33 cellular contexts compared by ENCODE assay signal in genomic region chr1:248699099-248699498, GRCh38. TPM values are rescaled to one million over a fixed set of nuclear protein-coding genes. Genes with fewer than 3 reads are reported as not detected.
"Had no signal": no experiment of that assay in that cellular context is flagged by ENCODE, and none has a peak within 500 bp of the region (broad histone marks: within the 10 kb centered on the region; RNA-seq: fewer than 3 reads in every experiment).

No MANE protein-coding gene starts in this region.

- H3K27ac ChIP-seq: colonic mucosa, epithelial cell of prostate, esophagus squamous epithelium, gastrocnemius medialis, heart right ventricle, left lung, lower lobe of right lung had no signal

- FAIRE-seq: endometrium, islet of Langerhans, keratinocyte had no signal

- H3K4me3 ChIP-seq: colonic mucosa, esophagus squamous epithelium, gastrocnemius medialis, heart right ventricle, left lung, lower lobe of right lung had no signal

- H3K36me3 ChIP-seq: colonic mucosa, esophagus squamous epithelium, gastrocnemius medialis, heart right ventricle, left lung, lower lobe of right lung had no signal

- H3K9me3 ChIP-seq: colonic mucosa, esophagus squamous epithelium, gastrocnemius medialis, heart right ventricle, left lung, lower lobe of right lung had no signal

- H3K4me1 ChIP-seq: colonic mucosa, esophagus squamous epithelium, gastrocnemius medialis had no signal

- DNase-seq: colonic mucosa; cortex of kidney; effector CD8-positive, alpha-beta T cell; effector memory CD8-positive, alpha-beta T cell; endodermal cell; erythroblast; esophagus squamous epithelium; foreskin fibroblast; foreskin melanocyte; gastrocnemius medialis; glutamatergic neuron; head of caudate nucleus; heart right ventricle; hippocampal formation; left cardiac atrium; left lung; left ventricle myocardium superior; lower lobe of right lung; mesenchymal stem cell; midbrain had no signal

- H3K27me3 ChIP-seq: colonic mucosa, esophagus squamous epithelium, gastrocnemius medialis, left lung had no signal

- ATAC-seq: effector memory CD8-positive, alpha-beta T cell; esophagus mucosa; gastrocnemius medialis; heart right ventricle; left cardiac atrium; left lung; left ventricle myocardium superior; lower lobe of right lung had no signal

RNA-seq across cellular contexts. Expression of gene OR14I1, which starts 3.5 kb away (rescaled TPM):
- total RNA-seq: colonic mucosa, dermis microvascular lymphatic vessel endothelial cell, endodermal cell, esophagus mucosa, esophagus squamous epithelium, gastrocnemius medialis, glomerular endothelial cell, heart right ventricle, kidney epithelial cell, left cardiac atrium, left lung, left ventricle myocardium superior, lower leg skin, lower lobe of right lung, lung microvascular endothelial cell, mesenteric fat pad, mononuclear cell, mucosa of gallbladder had no signal
- polyA plus RNA-seq: heart right ventricle, keratinocyte had no signal

RNA-seq across cellular contexts. Expression of gene OR2T27, which starts 43.8 kb away (rescaled TPM):
- total RNA-seq: colonic mucosa, dermis microvascular lymphatic vessel endothelial cell, endodermal cell, esophagus mucosa, esophagus squamous epithelium, gastrocnemius medialis, glomerular endothelial cell, heart right ventricle, kidney epithelial cell, left cardiac atrium, left lung, left ventricle myocardium superior, lower leg skin, lower lobe of right lung, lung microvascular endothelial cell, mesenteric fat pad, mononuclear cell, mucosa of gallbladder had no signal
- polyA plus RNA-seq: heart right ventricle, keratinocyte had no signal

RNA-seq across cellular contexts. Expression of gene OR2T35, which starts 54.0 kb away (rescaled TPM):
- total RNA-seq: colonic mucosa, dermis microvascular lymphatic vessel endothelial cell, endodermal cell, esophagus mucosa, esophagus squamous epithelium, gastrocnemius medialis, glomerular endothelial cell, heart right ventricle, kidney epithelial cell, left cardiac atrium, left lung, left ventricle myocardium superior, lower lobe of right lung, lung microvascular endothelial cell, mesenteric fat pad, mucosa of gallbladder had no signal
- polyA plus RNA-seq: heart right ventricle, keratinocyte had no signal

RNA-seq across cellular contexts. Expression of gene LYPD8, which starts 56.5 kb away (rescaled TPM):
- total RNA-seq: dermis microvascular lymphatic vessel endothelial cell, endodermal cell, esophagus mucosa, esophagus squamous epithelium, glomerular endothelial cell, heart right ventricle, kidney epithelial cell, left cardiac atrium, left lung, left ventricle myocardium superior, lower leg skin, lower lobe of right lung, lung microvascular endothelial cell, mesenteric fat pad, mononuclear cell, mucosa of gallbladder had no signal
- polyA plus RNA-seq: heart right ventricle, keratinocyte had no signal
